ENCODE assay signal across 12 cellular contexts in the genomic region with DNA sequence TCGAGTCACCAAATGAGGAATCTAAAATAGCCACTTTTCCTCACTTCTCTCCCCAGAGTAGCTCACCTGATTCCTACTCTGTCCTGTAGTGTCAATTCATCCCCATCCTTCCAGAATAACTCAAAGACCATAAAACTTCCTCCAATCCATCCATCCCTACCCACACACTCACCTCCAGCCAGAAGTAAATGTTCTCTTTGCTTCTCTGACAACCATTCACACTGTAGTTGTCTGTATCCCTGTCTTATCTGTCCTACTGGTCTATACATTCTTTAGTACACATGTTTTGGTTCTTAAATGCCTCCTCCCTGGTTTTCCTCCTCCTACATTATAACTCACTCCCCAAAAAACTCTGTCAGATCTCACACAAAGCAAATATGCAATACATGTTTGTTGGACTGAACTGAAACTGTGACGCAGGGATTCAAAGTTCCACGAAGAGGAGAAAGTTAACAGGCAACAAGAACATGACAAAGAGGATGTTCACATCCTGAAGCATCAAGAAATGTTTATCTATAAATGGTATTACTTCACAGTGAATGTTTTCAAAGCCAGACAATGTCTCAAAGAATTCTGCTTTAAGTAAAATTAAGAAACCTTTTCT. TPM values are rescaled to one million over a fixed set of nuclear protein-coding genes. Genes with fewer than 3 reads are reported as not detected.
DNase-seq lines count a peak whose midpoint lies in the region; ATAC-seq and TF ChIP-seq lines count a peak whose summit lies in the region.
"Had no signal": no experiment of that assay in that cellular context is flagged by ENCODE, and none has a peak within 500 bp of the region (broad histone marks: within the 10 kb centered on the region; RNA-seq: fewer than 3 reads in every experiment).

No MANE protein-coding gene starts in this region.

- H3K4me1 Mint-ChIP-seq in activated CD4-positive, alpha-beta T cell treated with anti-CD3 and anti-CD28 coated beads, Interleukin-2, amount 10 ng/mL, durations not matched to agents 7 days and 5 days: peaks cover 21% of the 10 kb centered on the region

- H3K4me3 Mint-ChIP-seq in activated CD4-positive, alpha-beta T cell treated with anti-CD3 and anti-CD28 coated beads, Interleukin-2, amount 10 ng/mL, durations not matched to agents 7 days and 5 days: no peak overlapping the region
- H3K4me3 Mint-ChIP-seq: stimulated activated naive CD8-positive, alpha-beta T cell treated with anti-CD3 and anti-CD28 coated beads, Interleukin-15, amount 100 ng/mL, for 72 hours had no signal

- no peak for ATAC-seq in GM19397 (IDR thresholded peaks at IDR 0.05; ENCODE audit: unreplicated experiment)
- ATAC-seq: stimulated activated naive CD8-positive, alpha-beta T cell treated with anti-CD3 and anti-CD28 coated beads, Interleukin-15, amount 100 ng/mL, for 72 hours had no signal

- H3K4me3 ChIP-seq in WI38 (ENCODE audit: low read depth, low read length): peak overlapping the region; percentile 40

- no peak overlapping the region for H3K27ac ChIP-seq in substantia nigra (ENCODE audit: low read depth, low read length, poor library complexity, severe bottlenecking)
- H3K27ac ChIP-seq: VCaP had no signal

- no peaks in the 10 kb centered on the region for H3K36me3 Mint-ChIP-seq in activated CD4-positive, alpha-beta T cell treated with anti-CD3 and anti-CD28 coated beads, Interleukin-2, amount 10 ng/mL, durations not matched to agents 7 days and 5 days (ENCODE audit: low read depth)

- no peak for TF ChIP-seq CTCF in WI38 (IDR thresholded peaks at IDR 0.05; ENCODE audit: low read depth, low read length)

- in situ Hi-C loops in G401 (cut with HindIII; ENCODE audit: low sequenced_read_pairs): no loop called here

- POLR2A ChIA-PET in activated CD4-positive, alpha-beta T cell treated with anti-CD3 and anti-CD28 coated beads, Interleukin-2, amount 10 ng/mL, durations not matched to agents 7 days and 5 days (lab: Charles Lee): no interaction called here

- no peaks in the 10 kb centered on the region for H3K9me3 Mint-ChIP-seq in activated CD4-positive, alpha-beta T cell treated with anti-CD3 and anti-CD28 coated beads, Interleukin-2, amount 10 ng/mL, durations not matched to agents 7 days and 5 days
- H3K9me3 Mint-ChIP-seq: stimulated activated naive CD8-positive, alpha-beta T cell treated with anti-CD3 and anti-CD28 coated beads, Interleukin-15, amount 100 ng/mL, for 72 hours had no signal

- peak; percentile 28 for DNase-seq in activated CD4-positive, alpha-beta T cell treated with anti-CD3 and anti-CD28 coated beads, Interleukin-2, amount 10 ng/mL, durations not matched to agents 7 days and 5 days
- DNase-seq in activated CD4-positive, alpha-beta T cell treated with anti-CD3 and anti-CD28 coated beads, Interleukin-2, amount 50 U/mL, for 4 hours: no peak
- DNase-seq in hepatic stellate cell (ENCODE audit: low spot score) (peak; percentile 58), superior temporal gyrus (ENCODE audit: extremely low spot score) (peak; percentile 17), G401 (ENCODE audit: low spot score) (no peak), substantia nigra (lab: John Stamatoyannopoulos, UW) (no peak)
- DNase-seq: H7; NCI-H510A; stimulated activated naive CD8-positive, alpha-beta T cell treated with anti-CD3 and anti-CD28 coated beads, Interleukin-15, amount 100 ng/mL, for 72 hours had no signal

- no peak overlapping the region for H3K27ac Mint-ChIP-seq in activated CD4-positive, alpha-beta T cell treated with anti-CD3 and anti-CD28 coated beads, Interleukin-2, amount 10 ng/mL, durations not matched to agents 7 days and 5 days
- H3K27ac Mint-ChIP-seq: stimulated activated naive CD8-positive, alpha-beta T cell treated with anti-CD3 and anti-CD28 coated beads, Interleukin-15, amount 100 ng/mL, for 72 hours had no signal

- no peaks in the 10 kb centered on the region for H3K27me3 Mint-ChIP-seq in activated CD4-positive, alpha-beta T cell treated with anti-CD3 and anti-CD28 coated beads, Interleukin-2, amount 10 ng/mL, durations not matched to agents 7 days and 5 days
- H3K27me3 Mint-ChIP-seq: stimulated activated naive CD8-positive, alpha-beta T cell treated with anti-CD3 and anti-CD28 coated beads, Interleukin-15, amount 100 ng/mL, for 72 hours had no signal

- CTCF ChIA-PET in activated CD4-positive, alpha-beta T cell treated with anti-CD3 and anti-CD28 coated beads, Interleukin-2, amount 10 ng/mL, durations not matched to agents 7 days and 5 days (lab: Charles Lee): no interaction called here

RNA-seq across cellular contexts. Expression of gene TP53BP2, which starts 11.0 kb away (rescaled TPM):
- total RNA-seq in activated CD4-positive, alpha-beta T cell treated with anti-CD3 and anti-CD28 coated beads, Interleukin-2, amount 10 ng/mL, durations not matched to agents 7 days and 5 days: 10 to 100 TPM; 33.4 to 36.9 TPM
- total RNA-seq in G401 (2014; rRNA removed; shearing (Covaris generic)): 57.6 and 114 TPM in 2 replicates

Comparison
In these comparisons a context has a peak if more than half of its experiments do, and no peak if none do; other contexts are left out.
1. DNase-seq: peak in activated CD4-positive, alpha-beta T cell treated with anti-CD3 and anti-CD28 coated beads, Interleukin-2, amount 10 ng/mL, durations not matched to agents 7 days and 5 days (single experiment), hepatic stellate cell (single experiment) and superior temporal gyrus (single experiment); none in activated CD4-positive, alpha-beta T cell treated with anti-CD3 and anti-CD28 coated beads, Interleukin-2, amount 50 U/mL, for 4 hours (0 of 2), G401 (single experiment) and substantia nigra (0 of 49).